Comparison of ENCODE assay signal across 9 cellular contexts in genomic region chr4:76028242-76028859, GRCh38.
DNase-seq lines count a peak whose midpoint lies in the region; ATAC-seq, FAIRE-seq and TF ChIP-seq lines count a peak whose summit lies in the region.
"Had no signal": no experiment of that assay in that cellular context is flagged by ENCODE, and none has a peak within 500 bp of the region (broad histone marks: within the 10 kb centered on the region; RNA-seq: fewer than 3 reads in every experiment).

No MANE protein-coding gene starts in this region.

- no peaks in the 10 kb centered on the region for H3K9me3 ChIP-seq in muscle layer of duodenum (ENCODE audit: control insufficient read depth in 1 of 2, low read length in 2 of 2)

- no peak overlapping the region for H3K27ac ChIP-seq in muscle layer of duodenum (ENCODE audit: low read length)

- H3K4me3 ChIP-seq in cardiac fibroblast (replicated peaks in 1 of 2; ENCODE audit: low read depth in 2 of 2, low read length in 2 of 2): peak overlapping the region in 1 of 2 donors; percentile 18
- H3K4me3 ChIP-seq in muscle layer of duodenum (ENCODE audit: low read depth in 1 of 2, low read length in 2 of 2): peak overlapping the region; percentile 37 to 58

- no peaks in the 10 kb centered on the region for H3K36me3 ChIP-seq in muscle layer of duodenum (ENCODE audit: control insufficient read depth in 1 of 2, insufficient read depth in 2 of 2, low read length in 2 of 2)

- ATAC-seq in GM19023 (IDR thresholded peaks at IDR 0.05; ENCODE audit: unreplicated experiment): no peak
- ATAC-seq in GM21423 (IDR thresholded peaks at IDR 0.05; ENCODE audit: unreplicated experiment): no peak

- peaks cover 4 to 5% of the 10 kb centered on the region in 2 donors for H3K4me1 ChIP-seq in muscle layer of duodenum (ENCODE audit: control insufficient read depth in 1 of 2, insufficient read depth in 2 of 2, low read length in 2 of 2)

- FAIRE-seq in D721Med (lab: Jason Lieb, UNC): peak; percentile 35

- TF ChIP-seq CTCF in D721Med (IDR thresholded peaks at IDR 0.05; ENCODE audit: insufficient read depth, missing control alignments): no peak
- TF ChIP-seq CTCF in cardiac fibroblast (IDR thresholded peaks at IDR 0.05; ENCODE audit: low read depth, low read length): no peak

- no peak for DNase-seq in D721Med (ENCODE audit: insufficient read length, low spot score)
- peak; percentile 28 for DNase-seq in NCI-H345 treated with DMSO at 0.1 percent for 48 hours (lab: John Stamatoyannopoulos, UW; ENCODE audit: unreplicated experiment)
- DNase-seq in cardiac fibroblast (ENCODE audit: low read depth in 2 of 2): peak; percentile 32 to 41
- no peak for DNase-seq in islet precursor cell
- DNase-seq in middle frontal gyrus (ENCODE audit: extremely low spot score, low spot score): no peak
- DNase-seq: NCI-H187 had no signal

- no peaks in the 10 kb centered on the region for H3K27me3 ChIP-seq in muscle layer of duodenum (ENCODE audit: low read depth, low read length)

Comparison
In these comparisons a context has a peak if more than half of its experiments do, and no peak if none do; other contexts are left out.
1. DNase-seq: peak in NCI-H345 treated with DMSO at 0.1 percent for 48 hours (single experiment) and cardiac fibroblast (2 of 2); none in D721Med (single experiment), islet precursor cell (single experiment) and middle frontal gyrus (single experiment).